29 cellular contexts compared by ENCODE assay signal in genomic region chr14:59244581-59244980, GRCh38. TPM values are rescaled to one million over a fixed set of nuclear protein-coding genes. Genes with fewer than 3 reads are reported as not detected.
DNase-seq lines count a peak whose midpoint lies in the region; ATAC-seq, FAIRE-seq and TF ChIP-seq lines count a peak whose summit lies in the region.
"Had no signal": no experiment of that assay in that cellular context is flagged by ENCODE, and none has a peak within 500 bp of the region (broad histone marks: within the 10 kb centered on the region; RNA-seq: fewer than 3 reads in every experiment).

No MANE protein-coding gene starts in this region.

- H3K4me3 ChIP-seq in HepG2 (replicated peaks in 1 of 3; ENCODE audit: insufficient read depth in 1 of 3, low read depth in 2 of 3, low read length in 3 of 3) = no peak overlapping the region
- H3K4me3 ChIP-seq: K562 had no signal

- POLR2A ChIA-PET in MCF 10A (lab: Yijun Ruan, JAX) = no interaction called here
- POLR2A ChIA-PET in HepG2 (lab: Yijun Ruan, JAX) = no interaction called here

- H3K9me3 ChIP-seq in T-helper 17 cell (ENCODE audit: control insufficient read depth, low read length, poor library complexity, severe bottlenecking) (no peaks in the 10 kb centered on the region), HepG2 (ENCODE audit: low read length) (no peaks in the 10 kb centered on the region)

- peak; percentile 33 to 90 for DNase-seq in T47D (ENCODE audit: low read depth in 1 of 2, low spot score in 1 of 2)
- DNase-seq in MCF 10A (ENCODE audit: unreplicated experiment) = no peak
- DNase-seq in T-helper 17 cell = no peak
- no peak for DNase-seq in left colon
- no peak for DNase-seq in activated T-cell treated with anti-CD3 and anti-CD28 coated beads for 4 hours
- no peak for DNase-seq in 8988T
- no peak for DNase-seq in HepG2 (ENCODE audit: low spot score)
- DNase-seq: ACHN; activated CD8-positive, alpha-beta memory T cell treated with anti-CD3 and anti-CD28 coated beads for 24 hours; activated T-cell treated with anti-CD3 and anti-CD28 coated beads, Interleukin-2, amount 50 U/mL, for 72 hours; DMS79 treated with DMSO at 0.1 percent for 48 hours; foreskin fibroblast; HFFc6; MV-4-11; NCI-H2081 treated with DMSO at 0.1 percent for 48 hours; NCI-H69; posterior cingulate gyrus; stimulated activated CD4-positive, alpha-beta T cell treated with anti-CD3 and anti-CD28 coated beads, Interleukin-2, amount 100 ng/mL, for 48 hours; stimulated activated naive CD8-positive, alpha-beta T cell treated with anti-CD3 and anti-CD28 coated beads, Interleukin-15, amount 100 ng/mL, for 72 hours; T1000 had no signal

- BruUV-seq in MCF 10A (replicated peaks; lab: Mats Ljungman, UMichigan) = no TSS peak
- no TSS peak for BruUV-seq in HepG2 (replicated peaks; lab: Mats Ljungman, UMichigan)

- H4K20me1 ChIP-seq in HepG2 (ENCODE audit: insufficient read depth, low read length) = peaks cover 3% of the 10 kb centered on the region; the same call in 1 of the 2 replicates

- FAIRE-seq in HepG2 (lab: Jason Lieb, UNC) = no peak
- FAIRE-seq: colon, endometrium, K562 had no signal

- ATAC-seq in T-helper 17 cell (no peak), left colon (peak; percentile 85), HepG2 (no peak), GM21360 (IDR thresholded peaks at IDR 0.05; ENCODE audit: unreplicated experiment) (no peak)
- ATAC-seq: activated CD4-positive, CD25-positive, alpha-beta regulatory T cell treated with anti-CD3 and anti-CD28 coated beads, Interleukin-2, amount 50 U/mL, for 24 hours; activated T-cell treated with anti-CD3 and anti-CD28 coated beads, Interleukin-2, amount 50 U/mL, for 72 hours; K562; Panc1; stimulated activated naive CD8-positive, alpha-beta T cell treated with anti-CD3 and anti-CD28 coated beads, Interleukin-15, amount 100 ng/mL, for 72 hours had no signal

- no peak for TF ChIP-seq RAD21 in HepG2 (CRISPR knock-in tag; IDR thresholded peaks at IDR 0.05)

- TF ChIP-seq CTCF in MCF 10A (IDR thresholded peaks at IDR 0.05; ENCODE audit: unreplicated experiment) (no peak), HepG2 (CRISPR knock-in tag; IDR thresholded peaks at IDR 0.05) (no peak)

- H3K79me2 ChIP-seq in HepG2 (ENCODE audit: insufficient read depth, low read length) = peaks cover 35% of the 10 kb centered on the region

- H3K9me3 Mint-ChIP-seq in MCF 10A (ENCODE audit: unreplicated experiment) = no peaks in the 10 kb centered on the region
- H3K9me3 Mint-ChIP-seq: activated T-cell treated with anti-CD3 and anti-CD28 coated beads, Interleukin-2, amount 50 U/mL, for 72 hours; CD14-positive monocyte; HFFc6; stimulated activated naive CD8-positive, alpha-beta T cell treated with anti-CD3 and anti-CD28 coated beads, Interleukin-15, amount 100 ng/mL, for 72 hours had no signal

- no peak for TF ChIP-seq POLR2A in HepG2 (IDR thresholded peaks at IDR 0.05; ENCODE audit: insufficient read depth in 1 of 2, low read depth in 2 of 2, low read length in 2 of 2)

- no peak overlapping the region for H2AFZ ChIP-seq in HepG2 (ENCODE audit: low read length)

- no peak overlapping the region for H3K27ac ChIP-seq in HepG2 (ENCODE audit: extremely low read length, insufficient read depth, low read length)

- no peak overlapping the region for H3K9ac ChIP-seq in HepG2 (ENCODE audit: insufficient read depth, low read depth, low read length)

- peaks cover 6% of the 10 kb centered on the region for H3K4me1 Mint-ChIP-seq in MCF 10A (ENCODE audit: insufficient read depth, unreplicated experiment)
- peaks cover 27% of the 10 kb centered on the region for H3K4me1 Mint-ChIP-seq in T-helper 17 cell

- H3K27me3 ChIP-seq in HepG2 (ENCODE audit: control insufficient read depth in 1 of 2, insufficient read depth in 2 of 2, low read length in 2 of 2) = no peaks in the 10 kb centered on the region

- no peak overlapping the region for H3K4me3 Mint-ChIP-seq in MCF 10A (ENCODE audit: unreplicated experiment)
- no peak overlapping the region for H3K4me3 Mint-ChIP-seq in T-helper 17 cell
- H3K4me3 Mint-ChIP-seq: activated naive CD8-positive, alpha-beta T cell; activated T-cell treated with anti-CD3 and anti-CD28 coated beads, Interleukin-2, amount 50 U/mL, for 72 hours; CD14-positive monocyte; HFFc6; nephron; stimulated activated naive CD8-positive, alpha-beta T cell treated with anti-CD3 and anti-CD28 coated beads, Interleukin-15, amount 100 ng/mL, for 72 hours had no signal

- CTCF ChIA-PET in MCF 10A (lab: Yijun Ruan, JAX) = interaction anchor here (0.6 to 0.9 kb wide), 2 partner anchors 23 to 30 kb away, joined by 3 read pairs; no protein-coding TSS in a partner anchor
- CTCF ChIA-PET in HepG2 (lab: Yijun Ruan, JAX; ENCODE audit: low intra/inter-chr PET ratio, low total read pairs) = no interaction called here

- no peak overlapping the region for H3K4me2 ChIP-seq in HepG2 (ENCODE audit: low read depth, low read length)

- H3K27ac Mint-ChIP-seq in MCF 10A (ENCODE audit: low read depth, unreplicated experiment) = no peak overlapping the region
- peak overlapping the region; percentile 27 for H3K27ac Mint-ChIP-seq in T-helper 17 cell
- H3K27ac Mint-ChIP-seq: activated T-cell treated with anti-CD3 and anti-CD28 coated beads, Interleukin-2, amount 50 U/mL, for 72 hours; CD14-positive monocyte; HFFc6; stimulated activated naive CD8-positive, alpha-beta T cell treated with anti-CD3 and anti-CD28 coated beads, Interleukin-15, amount 100 ng/mL, for 72 hours had no signal

- WGBS in HepG2 (ENCODE audit: low lambda C conversion rate) = 97% methylated on average over 2 of the region's 2 CpGs

- H3K36me3 ChIP-seq in HepG2 (replicated peaks in 1 of 2; ENCODE audit: control insufficient read depth in 1 of 2, insufficient read depth in 2 of 2, low read length in 2 of 2) = no peaks in the 10 kb centered on the region

- peaks cover 36% of the 10 kb centered on the region for H3K4me1 ChIP-seq in HepG2 (ENCODE audit: insufficient read depth, low read length)

- intact Hi-C loops in MCF 10A (cut with micrococcal nuclease) = no loop called here
- intact Hi-C loops in left colon (cut with DNase I, micrococcal nuclease) = no loop called here
- intact Hi-C loops in HepG2 (cut with micrococcal nuclease; ENCODE audit: unreplicated experiment) = no loop called here

- TF ChIP-seq EP300 in HepG2 (IDR thresholded peaks at IDR 0.05; ENCODE audit: low read depth in 2 of 2, low read length in 2 of 2) (no peak), HepG2 (CRISPR knock-in tag; IDR thresholded peaks at IDR 0.05; ENCODE audit: borderline replicate concordance) (no peak)

- H3K27me3 Mint-ChIP-seq in MCF 10A (ENCODE audit: insufficient read depth, unreplicated experiment) = no peaks in the 10 kb centered on the region
- no peaks in the 10 kb centered on the region for H3K27me3 Mint-ChIP-seq in T-helper 17 cell
- H3K27me3 Mint-ChIP-seq: activated naive CD8-positive, alpha-beta T cell; stimulated activated naive CD8-positive, alpha-beta T cell treated with anti-CD3 and anti-CD28 coated beads, Interleukin-15, amount 100 ng/mL, for 72 hours had no signal

- H3K36me3 Mint-ChIP-seq in MCF 10A (ENCODE audit: insufficient read depth, unreplicated experiment) = no peaks in the 10 kb centered on the region
- H3K36me3 Mint-ChIP-seq in T-helper 17 cell (ENCODE audit: low read depth) = peaks cover 2% of the 10 kb centered on the region
- H3K36me3 Mint-ChIP-seq: CD14-positive monocyte had no signal

- in situ Hi-C loops in T47D (cut with HindIII; ENCODE audit: low pct_unique_long_range_greater_than_20kb, low sequenced_read_pairs) (no loop called here), HepG2 (cut with HindIII; ENCODE audit: extremely low pct_ligation_motif_present, low pct_unique_long_range_greater_than_20kb) (no loop called here)

TF ChIP-seq in HepG2, 621 proteins besides CTCF, POLR2A, EP300 and RAD21 (continues in another document):
- TF ChIP-seq SALL2 (CRISPR knock-in tag; IDR thresholded peaks at IDR 0.05) (no peak), ZGPAT (CRISPR knock-in tag; IDR thresholded peaks at IDR 0.05) (no peak), ZNF17 (CRISPR knock-in tag; IDR thresholded peaks at IDR 0.05) (no peak)

RNA-seq across cellular contexts. Expression of gene DAAM1, which starts 56.1 kb away (rescaled TPM):
- total RNA-seq in MCF 10A (2022) (27.3 and 27.4 TPM in 2 replicates), T-helper 17 cell (10 to 100 TPM; 22.6 to 25.6 TPM), left colon (10 to 100 TPM; 38.1 to 61.5 TPM), HepG2 (2016; rRNA removed; fragmentation: Illumina TruSeq; extraction: Trizol) (24.5 and 31.2 TPM in 2 replicates)
- 2.9 and 3.1 TPM in 2 replicates for total RNA-seq in HepG2 (2016; cell fraction: cytosol; rRNA removed; fragmentation: Illumina TruSeq; extraction: Trizol; ENCODE audit: low read depth)
- 25.6 and 31.0 TPM in 2 replicates for total RNA-seq in HepG2 (2016; cell fraction: insoluble cytoplasmic fraction; rRNA removed; fragmentation: Illumina TruSeq; extraction: Trizol)
- 7.0 and 8.7 TPM in 2 replicates for total RNA-seq in HepG2 (2016; cell fraction: membrane; rRNA removed; fragmentation: Illumina TruSeq; extraction: Trizol)
- 50.3 and 52.6 TPM in 2 replicates for total RNA-seq in HepG2 (2016; cell fraction: nucleus; rRNA removed; fragmentation: Illumina TruSeq; extraction: Trizol)
- polyA plus RNA-seq in HepG2 (2011; rRNA removed) = 6.8 and 10.9 TPM in 2 replicates
- polyA plus RNA-seq in HepG2 (2011; cell fraction: cytosol; rRNA removed) = 4.0 and 9.7 TPM in 2 replicates
- polyA plus RNA-seq in HepG2 (2011; cell fraction: nucleus; rRNA removed) = 9.9 and 23.8 TPM in 2 replicates
- polyA plus RNA-seq in HepG2 (2012) = 20.7 and 21.6 TPM in 2 replicates
- polyA plus RNA-seq in HepG2 (2016; cell fraction: cytosol; fragmentation: Illumina TruSeq; extraction: Trizol; ENCODE audit: low read depth) = 0.61 and 0.62 TPM in 2 replicates
- 20.3 and 24.6 TPM in 2 replicates for polyA plus RNA-seq in HepG2 (2016; cell fraction: insoluble cytoplasmic fraction; fragmentation: Illumina TruSeq; extraction: Trizol; ENCODE audit: low read depth)
- polyA plus RNA-seq in HepG2 (2016; cell fraction: membrane; fragmentation: Illumina TruSeq; extraction: Trizol; ENCODE audit: low read depth) = 0.97 and 1.4 TPM in 2 replicates
- polyA plus RNA-seq in HepG2 (2016; cell fraction: nucleus; fragmentation: Illumina TruSeq; extraction: Trizol; ENCODE audit: insufficient read depth, low read depth) = 29.5 and 31.8 TPM in 2 replicates
- polyA minus RNA-seq in HepG2 (2011; rRNA and poly(A)+ RNA removed; ENCODE audit: low replicate concordance) = 12.6 and 17.7 TPM in 2 replicates
- 12.2 and 17.8 TPM in 2 replicates for polyA minus RNA-seq in HepG2 (2011; cell fraction: cytosol; rRNA and poly(A)+ RNA removed)
- 106 and 124 TPM in 2 replicates for polyA minus RNA-seq in HepG2 (2011; cell fraction: nucleus; rRNA and poly(A)+ RNA removed)

Comparison
In these comparisons a context has a peak if more than half of its experiments do, and no peak if none do; other contexts are left out.
1. DNase-seq: peak in T47D (2 of 2); none in MCF 10A (single experiment), T-helper 17 cell (0 of 3), left colon (0 of 2), activated T-cell treated with anti-CD3 and anti-CD28 coated beads for 4 hours (single experiment), 8988T (single experiment) and HepG2 (single experiment).